ENCODE assay signal across 29 cellular contexts in genomic region chr16:799111-799947, GRCh38. TPM values are rescaled to one million over a fixed set of nuclear protein-coding genes. Genes with fewer than 3 reads are reported as not detected.
"Had no signal": no experiment of that assay in that cellular context is flagged by ENCODE, and none has a peak within 500 bp of the region (broad histone marks: within the 10 kb centered on the region; RNA-seq: fewer than 3 reads in every experiment).

No MANE protein-coding gene starts in this region.

- H3K9me3 ChIP-seq: gastrocnemius medialis, pancreas, prostate gland, thoracic aorta had no signal

- ATAC-seq: gastrocnemius medialis; sciatic nerve; stimulated activated naive CD8-positive, alpha-beta T cell treated with anti-CD3 and anti-CD28 coated beads, Interleukin-15, Interleukin-2, amounts not matched to agents 100 U/mL and 50 U/mL, for 24 hours had no signal

- FAIRE-seq: astrocyte, pancreas, TTC549, urothelium cell line had no signal

- H3K27ac ChIP-seq: brain microvascular endothelial cell, coronary artery, dorsolateral prefrontal cortex, gastrocnemius medialis, hepatocyte, pancreas, prostate gland, skin epidermis, thoracic aorta had no signal

- DNase-seq: activated CD4-positive, alpha-beta T cell treated with anti-CD3 and anti-CD28 coated beads for 4 hours; activated CD4-positive, alpha-beta T cell treated with anti-CD3 and anti-CD28 coated beads, Interleukin-2, amount 50 U/mL, for 4 hours; activated effector memory CD4-positive, alpha-beta T cell treated with anti-CD3 and anti-CD28 coated beads, Interleukin-2, amount 50 U/mL, for 16 hours; activated naive CD4-positive, alpha-beta T cell treated with anti-CD3 and anti-CD28 coated beads, Interleukin-2, amount 50 U/mL, for 16 hours; activated T-cell treated with anti-CD3 and anti-CD28 coated beads, Interleukin-2, amount 50 U/mL, for 1 hour; amniotic stem cell; brain microvascular endothelial cell; effector memory CD4-positive, alpha-beta T cell; gastrocnemius medialis; naive B cell; nucleus accumbens; retina; stimulated activated CD4-positive, alpha-beta T cell treated with anti-CD3 and anti-CD28 coated beads, Interleukin-12 subunit alpha, Interleukin-12 subunit beta, amount 100 ng/mL, for 4 hours; stimulated activated CD4-positive, alpha-beta T cell treated with anti-CD3 and anti-CD28 coated beads, Interleukin-4, amount 100 ng/mL, for 1 hour; stimulated activated naive CD8-positive, alpha-beta T cell treated with anti-CD3 and anti-CD28 coated beads, Interleukin-15, Interleukin-2, amounts not matched to agents 100 U/mL and 50 U/mL, for 24 hours; trophoblast cell had no signal

- H3K4me3 ChIP-seq: coronary artery, gastrocnemius medialis, hepatocyte, pancreas, prostate gland, skin epidermis, thoracic aorta had no signal

- H3K4me1 ChIP-seq: gastrocnemius medialis, pancreas, prostate gland had no signal

RNA-seq across cellular contexts. Expression of gene GNG13, which starts 1.2 kb away (rescaled TPM):
- polyA plus RNA-seq: hepatocyte, liver, neural cell, pancreas had no signal
